Comparison of ENCODE assay signal across 13 cellular contexts in genomic region chr20:4154958-4155411, GRCh38. TPM values are rescaled to one million over a fixed set of nuclear protein-coding genes. Genes with fewer than 3 reads are reported as not detected.
DNase-seq lines count a peak whose midpoint lies in the region; ATAC-seq and TF ChIP-seq lines count a peak whose summit lies in the region.
"Had no signal": no experiment of that assay in that cellular context is flagged by ENCODE, and none has a peak within 500 bp of the region (broad histone marks: within the 10 kb centered on the region; RNA-seq: fewer than 3 reads in every experiment).

No MANE protein-coding gene starts in this region.

- no peak overlapping the region for H3K27ac ChIP-seq in spleen

- DNase-seq in NCI-H82 (lab: John Stamatoyannopoulos, UW) (peak; percentile 22), NCI-H82 treated with DMSO at 0.1 percent for 48 hours (lab: John Stamatoyannopoulos, UW; ENCODE audit: unreplicated experiment) (no peak), RPMI8226 (peak; percentile 43), left ventricle myocardium superior (peak; percentile 53), spleen (peak; percentile 81), NCI-H2107 (lab: John Stamatoyannopoulos, UW) (no peak)
- DNase-seq: 8988T; activated CD4-positive, alpha-beta T cell treated with anti-CD3 and anti-CD28 coated beads, Interleukin-2, amount 50 U/mL, for 4 hours; activated naive CD4-positive, alpha-beta T cell treated with Interleukin-2 at 50 U/mL for 16 hours; HCEC 1CT; NCI-H187 had no signal

- ATAC-seq in left ventricle myocardium superior (peak; percentile 60), GM19023 (IDR thresholded peaks at IDR 0.05; ENCODE audit: unreplicated experiment) (no peak), HG03432 (IDR thresholded peaks at IDR 0.05; ENCODE audit: unreplicated experiment) (no peak)

- no peak for TF ChIP-seq POLR2A in spleen (IDR thresholded peaks at IDR 0.05)

- H3K4me1 ChIP-seq in spleen, result peaks cover 0 to 30% (median 3%) of the 10 kb centered on the region in 6 donors

- peaks cover 0 to 40% (median 3%) of the 10 kb centered on the region in 7 donors for H3K27me3 ChIP-seq in spleen (replicated peaks in 1 of 7)

- WGBS in spleen, 5 donors, result 28 to 70% (median 40%) methylated on average over 8 to 17 of the region's 17 CpGs

- no peak for TF ChIP-seq CTCF in spleen (IDR thresholded peaks at IDR 0.05 in 8 of 11, conservative IDR thresholded peaks at IDR 0.05 in 3 of 11)

- intact Hi-C loops in left ventricle myocardium superior (cut with micrococcal nuclease) (no loop called here), spleen (cut with DNase I; ENCODE audit: low total_unique reads) (no loop called here)

- no peaks in the 10 kb centered on the region for H3K9me3 ChIP-seq in spleen

- no peaks in the 10 kb centered on the region for H3K36me3 ChIP-seq in spleen

- peak overlapping the region in 1 of 8 donors; percentile 6 for H3K4me3 ChIP-seq in spleen

RNA-seq across cellular contexts. Expression of gene SMOX, which starts 6.4 kb away (rescaled TPM):
- total RNA-seq in left ventricle myocardium superior, result 3.0 TPM
- 10 to 100 TPM in 2 of 7 donors, 1 to 10 TPM in 5; 5.2 to 12.9 (median 8.3) TPM for total RNA-seq in spleen
- polyA plus RNA-seq in spleen, result 1 to 10 TPM; 4.2 to 4.9 (median 4.6) TPM

Comparison
In these comparisons a context has a peak if more than half of its experiments do, and no peak if none do; other contexts are left out.
1. DNase-seq: peak in NCI-H82 (single experiment), RPMI8226 (single experiment), left ventricle myocardium superior (single experiment) and spleen (single experiment); none in NCI-H82 treated with DMSO at 0.1 percent for 48 hours (single experiment) and NCI-H2107 (single experiment).